In genomic region chr4:183504064-183504929, GRCh38 we compare ENCODE assay signal across 8 cellular contexts. TPM values are rescaled to one million over a fixed set of nuclear protein-coding genes. Genes with fewer than 3 reads are reported as not detected.
A peak's percentile ranks its signal among the peaks of the same experiment; 100 is the strongest.
DNase-seq lines count a peak whose midpoint lies in the region; TF ChIP-seq lines count a peak whose summit lies in the region.

No MANE protein-coding gene starts in this region.

- peak overlapping the region; percentile 88 for H3K27ac ChIP-seq in stomach smooth muscle (ENCODE audit: low read length)

- peak overlapping the region; percentile 95 for H2AFZ ChIP-seq in Loucy (ENCODE audit: low read length)

- peak overlapping the region; percentile 83 for H3K4me2 ChIP-seq in Loucy (ENCODE audit: low read depth, low read length, poor library complexity, severe bottlenecking)

- peak; percentile 98 for DNase-seq in H7
- DNase-seq in activated gamma-delta T cell (lab: John Stamatoyannopoulos, UW), result peak; percentile 99
- peak; percentile 96 for DNase-seq in fibroblast of the conjunctiva (ENCODE audit: low read depth)
- peak; percentile 98 for DNase-seq in neural crest cell (ENCODE audit: low read depth, low spot score)

- TF ChIP-seq CTCF in Loucy (conservative IDR thresholded peaks at IDR 0.05; ENCODE audit: low read length), result no peak
- no peak for TF ChIP-seq CTCF in neural crest cell (conservative IDR thresholded peaks at IDR 0.05)

- H3K9me3 ChIP-seq in ES-I3 (ENCODE audit: control insufficient read depth, insufficient read depth, low read length) (no peaks in the 10 kb centered on the region), Loucy (ENCODE audit: insufficient read depth, low read depth, low read length) (no peaks in the 10 kb centered on the region), stomach smooth muscle (ENCODE audit: control insufficient read depth in 2 of 2, low read length in 2 of 2) (no peaks in the 10 kb centered on the region)

- TF ChIP-seq POLR2A in Raji (IDR thresholded peaks at IDR 0.05; ENCODE audit: insufficient read depth, low read depth, low read length), result peak; percentile 88

- peaks cover 59% of the 10 kb centered on the region for H3K79me2 ChIP-seq in Loucy (ENCODE audit: insufficient read depth, low read length)

- H3K36me3 ChIP-seq in ES-I3 (ENCODE audit: insufficient read depth, low read length) (no peaks in the 10 kb centered on the region), H7 (replicated peaks; ENCODE audit: control insufficient read depth, insufficient read depth, low read length) (no peaks in the 10 kb centered on the region), Loucy (ENCODE audit: insufficient read depth, low read length) (no peaks in the 10 kb centered on the region), stomach smooth muscle (ENCODE audit: control insufficient read depth in 2 of 2, insufficient read depth in 2 of 2, low read length in 2 of 2) (no peaks in the 10 kb centered on the region)

- H3K27me3 Mint-ChIP-seq in neural crest cell (ENCODE audit: low read depth), result no peaks in the 10 kb centered on the region

- no peaks in the 10 kb centered on the region for H3K9me2 ChIP-seq in Loucy (replicated peaks; ENCODE audit: low read depth, low read length)

- H3K4me3 Mint-ChIP-seq in neural crest cell, result peak overlapping the region; percentile 89

- H3F3A ChIP-seq in Loucy (ENCODE audit: low read depth), result peaks cover 4% of the 10 kb centered on the region; the same call in 1 of the 2 replicates

- H3K27ac Mint-ChIP-seq in neural crest cell (ENCODE audit: unreplicated experiment), result peak overlapping the region; percentile 61

- peak overlapping the region; percentile 97 for H3K4me3 ChIP-seq in H7 (ENCODE audit: insufficient read depth, low read depth, low read length)
- H3K4me3 ChIP-seq in Loucy (ENCODE audit: low read length, poor library complexity, severe bottlenecking), result peak overlapping the region; percentile 99
- H3K4me3 ChIP-seq in stomach smooth muscle (ENCODE audit: low read length in 2 of 2), result peak overlapping the region; percentile 88 to 95

- H3K36me3 Mint-ChIP-seq in neural crest cell (ENCODE audit: low read depth), result no peaks in the 10 kb centered on the region

- no peaks in the 10 kb centered on the region for H3K27me3 ChIP-seq in H7 (ENCODE audit: control insufficient read depth, insufficient read depth, low read length)
- H3K27me3 ChIP-seq in Loucy (ENCODE audit: insufficient read depth, low read length, poor library complexity, severe bottlenecking), result no peaks in the 10 kb centered on the region
- H3K27me3 ChIP-seq in stomach smooth muscle (ENCODE audit: control insufficient read depth in 1 of 2, insufficient read depth in 2 of 2, low read length in 2 of 2), result no peaks in the 10 kb centered on the region

- peaks cover 7% of the 10 kb centered on the region; the same call in 1 of the 2 replicates for H3K4me1 ChIP-seq in ES-I3 (ENCODE audit: insufficient read depth, low read length)
- H3K4me1 ChIP-seq in Loucy (ENCODE audit: insufficient read depth, low read length, poor library complexity, severe bottlenecking), result peaks cover 35% of the 10 kb centered on the region
- peaks cover 8% of the 10 kb centered on the region for H3K4me1 ChIP-seq in stomach smooth muscle (ENCODE audit: control insufficient read depth, insufficient read depth, low read length)

- H3K4me1 Mint-ChIP-seq in neural crest cell, result peaks cover 22% of the 10 kb centered on the region

- peaks cover 42% of the 10 kb centered on the region for H4K20me1 ChIP-seq in Loucy (ENCODE audit: insufficient read depth, low read length, poor library complexity, severe bottlenecking)

- H3K9ac ChIP-seq in ES-I3 (ENCODE audit: low read depth, low read length) (peak overlapping the region; percentile 97), Loucy (ENCODE audit: low read depth, low read length, poor library complexity, severe bottlenecking) (peak overlapping the region; percentile 86), stomach smooth muscle (ENCODE audit: low read length in 2 of 2) (peak overlapping the region; percentile 84 to 92)

- no peaks in the 10 kb centered on the region for H3K9me3 Mint-ChIP-seq in neural crest cell

RNA-seq across cellular contexts. Expression of gene ING2, which starts 0.6 kb away (rescaled TPM):
- 12.0 and 16.9 TPM in 2 replicates for total RNA-seq in H7 (2014; rRNA removed; shearing (Covaris generic))
- 16.9 and 18.1 TPM in 2 replicates for total RNA-seq in neural crest cell

RNA-seq across cellular contexts. Expression of gene CDKN2AIP, which starts 59.9 kb away (rescaled TPM):
- 17.0 and 19.7 TPM in 2 replicates for total RNA-seq in H7 (2014; rRNA removed; shearing (Covaris generic))
- 23.8 and 27.7 TPM in 2 replicates for total RNA-seq in neural crest cell

Comparison
In these comparisons a context has a peak if more than half of its experiments do, and no peak if none do; other contexts are left out.
1. Peak in every context shown above with its lines: DNase-seq, H3K4me3 ChIP-seq and H3K27ac ChIP-seq.